9 cellular contexts compared by ENCODE assay signal in genomic region chr1:26694185-26694572, GRCh38. TPM values are rescaled to one million over a fixed set of nuclear protein-coding genes. Genes with fewer than 3 reads are reported as not detected.
DNase-seq lines count a peak whose midpoint lies in the region; ATAC-seq, FAIRE-seq and TF ChIP-seq lines count a peak whose summit lies in the region.
"Had no signal": no experiment of that assay in that cellular context is flagged by ENCODE, and none has a peak within 500 bp of the region (broad histone marks: within the 10 kb centered on the region; RNA-seq: fewer than 3 reads in every experiment).

No MANE protein-coding gene starts in this region.

- H3K27me3 ChIP-seq in cardiac muscle cell = no peaks in the 10 kb centered on the region
- no peaks in the 10 kb centered on the region for H3K27me3 ChIP-seq in astrocyte (ENCODE audit: insufficient read depth, low read length)
- no peaks in the 10 kb centered on the region for H3K27me3 ChIP-seq in muscle layer of colon (ENCODE audit: control insufficient read depth in 1 of 2, insufficient read depth in 2 of 2, low read length in 2 of 2)
- no peaks in the 10 kb centered on the region for H3K27me3 ChIP-seq in uterus

- no peaks in the 10 kb centered on the region for H3K9me3 Mint-ChIP-seq in astrocyte (ENCODE audit: unreplicated experiment)

- H3K79me2 ChIP-seq in astrocyte (ENCODE audit: insufficient read depth, low read length) = peaks cover 34% of the 10 kb centered on the region

- H3K36me3 ChIP-seq in cardiac muscle cell (no peaks in the 10 kb centered on the region), astrocyte (ENCODE audit: insufficient read depth, low read length) (no peaks in the 10 kb centered on the region), muscle layer of colon (ENCODE audit: insufficient read depth, low read length) (no peaks in the 10 kb centered on the region), uterus (no peaks in the 10 kb centered on the region)

- H3K27me3 Mint-ChIP-seq in astrocyte (ENCODE audit: low read depth, unreplicated experiment) = no peaks in the 10 kb centered on the region

- H3K9ac ChIP-seq in astrocyte (ENCODE audit: low read length) (peak overlapping the region; percentile 84), muscle layer of colon (ENCODE audit: low read length) (peak overlapping the region; percentile 5)

- peak overlapping the region; percentile 92 for H3K27ac Mint-ChIP-seq in astrocyte (ENCODE audit: unreplicated experiment)

- H3K4me3 ChIP-seq in cardiac muscle cell = peak overlapping the region; percentile 37
- no peak overlapping the region for H3K4me3 ChIP-seq in astrocyte (ENCODE audit: insufficient read depth, low read depth, low read length)
- peak overlapping the region; percentile 43 to 95 for H3K4me3 ChIP-seq in muscle layer of colon (ENCODE audit: low read depth in 1 of 2, low read length in 2 of 2)
- H3K4me3 ChIP-seq in uterus = no peak overlapping the region

- H3K4me2 ChIP-seq in astrocyte (ENCODE audit: low read length) = peak overlapping the region; percentile 95

- no peak overlapping the region for H2AFZ ChIP-seq in astrocyte (ENCODE audit: low read depth, low read length)

- H3K4me3 Mint-ChIP-seq in astrocyte (ENCODE audit: unreplicated experiment) = peak overlapping the region; percentile 83

- ATAC-seq in left cardiac atrium = no peak

- intact Hi-C loops in left cardiac atrium (cut with DNase I) (no loop called here), uterus (cut with DNase I; ENCODE audit: low total_unique reads) (no loop called here)

- no peak for FAIRE-seq in astrocyte (lab: Jason Lieb, UNC)

- TF ChIP-seq POLR2A in uterus (IDR thresholded peaks at IDR 0.05) = no peak

- peak overlapping the region; percentile 98 for H3K27ac ChIP-seq in cardiac muscle cell
- H3K27ac ChIP-seq in astrocyte (ENCODE audit: low read depth, low read length) = peak overlapping the region; percentile 17
- peak overlapping the region; percentile 87 for H3K27ac ChIP-seq in muscle layer of colon (ENCODE audit: low read depth, low read length)
- peak overlapping the region; percentile 98 to 99 for H3K27ac ChIP-seq in uterus

- peak; percentile 45 to 62 for DNase-seq in cardiac muscle cell (ENCODE audit: low read depth in 1 of 2, low spot score in 1 of 2)
- DNase-seq in left cardiac atrium = no peak
- no peak for DNase-seq in astrocyte (ENCODE audit: low read depth)
- DNase-seq in uterus = no peak
- no peak for DNase-seq in DMS79 treated with DMSO at 0.1 percent for 48 hours (lab: John Stamatoyannopoulos, UW)
- DNase-seq in NCI-H524 treated with DMSO at 0.1 percent for 48 hours (lab: John Stamatoyannopoulos, UW) = no peak
- no peak for DNase-seq in NCI-H2196 (lab: John Stamatoyannopoulos, UW; ENCODE audit: unreplicated experiment)
- DNase-seq: activated CD4-positive, alpha-beta T cell treated with anti-CD3 and anti-CD28 coated beads for 4 hours had no signal

- H3K9me3 ChIP-seq in cardiac muscle cell (ENCODE audit: low read depth) (no peaks in the 10 kb centered on the region), astrocyte (ENCODE audit: insufficient read depth, low read depth, low read length) (no peaks in the 10 kb centered on the region), muscle layer of colon (ENCODE audit: low read length) (no peaks in the 10 kb centered on the region), uterus (no peaks in the 10 kb centered on the region)

- no peaks in the 10 kb centered on the region for H3K36me3 Mint-ChIP-seq in astrocyte (ENCODE audit: low read depth, unreplicated experiment)

- H4K20me1 ChIP-seq in astrocyte (ENCODE audit: insufficient read depth, low read length) = peaks cover 15% of the 10 kb centered on the region

- TF ChIP-seq CTCF in cardiac muscle cell (IDR thresholded peaks at IDR 0.05; ENCODE audit: low read depth, low read length) (no peak), astrocyte (IDR thresholded peaks at IDR 0.05; ENCODE audit: insufficient read depth, low read depth, low read length) (no peak), uterus (IDR thresholded peaks at IDR 0.05) (no peak)

- peaks cover 12% of the 10 kb centered on the region for H3K4me1 Mint-ChIP-seq in astrocyte (ENCODE audit: low read depth, unreplicated experiment)

- H3K4me1 ChIP-seq in cardiac muscle cell (ENCODE audit: low read depth) (peaks cover 37% of the 10 kb centered on the region), astrocyte (ENCODE audit: insufficient read depth, low read length) (peaks cover 35% of the 10 kb centered on the region), muscle layer of colon (ENCODE audit: insufficient read depth, low read length) (peaks cover 41% of the 10 kb centered on the region), uterus (peaks cover 10 to 12% of the 10 kb centered on the region in 2 donors)

RNA-seq across cellular contexts. Expression of gene ARID1A, which starts 1.6 kb away (rescaled TPM):
- 52.9 and 93.3 TPM in 2 replicates for total RNA-seq in cardiac muscle cell
- 28.5 and 43.1 TPM in 2 replicates for polyA plus RNA-seq in cardiac muscle cell
- total RNA-seq in left cardiac atrium = 10 to 100 TPM; 34.5 to 38.5 TPM
- 72.3 and 85.1 TPM in 2 replicates for total RNA-seq in astrocyte
- total RNA-seq in uterus = 100 to 1,000 TPM in 1 of 4 donors, 10 to 100 TPM in 3; 16.7 to 119 (median 41.2) TPM

Comparison
In these comparisons a context has a peak if more than half of its experiments do, and no peak if none do; other contexts are left out.
1. DNase-seq: peak in cardiac muscle cell (2 of 2); none in left cardiac atrium (single experiment), astrocyte (single experiment), uterus (0 of 2), DMS79 treated with DMSO at 0.1 percent for 48 hours (single experiment), NCI-H524 treated with DMSO at 0.1 percent for 48 hours (single experiment) and NCI-H2196 (single experiment).
2. H3K27ac ChIP-seq: peak in every context shown above with its lines; median percentile 98 in uterus; 98 in cardiac muscle cell; 87 in muscle layer of colon; 17 in astrocyte.
3. H3K4me3 ChIP-seq: peak in cardiac muscle cell (single experiment) and muscle layer of colon (2 of 2); none in astrocyte (single experiment) and uterus (0 of 2).